In the genomic region with DNA sequence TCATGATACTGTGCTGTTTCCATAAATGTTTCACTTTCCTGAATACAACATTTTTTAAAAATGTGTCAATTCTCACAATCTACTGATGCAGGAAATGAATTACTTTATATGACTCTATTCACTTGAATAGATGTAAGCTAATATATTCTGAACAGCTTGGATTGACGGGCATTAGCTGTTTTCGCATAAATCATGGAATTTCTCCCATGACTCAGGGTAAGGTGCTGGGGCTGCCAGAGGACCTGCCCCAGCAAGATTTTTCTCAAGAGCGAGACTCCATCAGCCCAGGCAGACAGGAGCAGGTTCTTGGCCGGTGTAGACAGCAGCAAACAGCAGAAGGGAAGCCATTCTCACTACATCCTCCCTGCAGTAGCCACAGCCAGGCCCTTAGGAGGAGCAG, we compare ENCODE assay signal across 8 cellular contexts.
A peak's percentile ranks its signal among the peaks of the same experiment; 100 is the strongest.
DNase-seq lines count a peak whose midpoint lies in the region; ATAC-seq, FAIRE-seq and TF ChIP-seq lines count a peak whose summit lies in the region.
"Not testable (repeated sequence)": the region's sequence is repeated elsewhere in the genome, so short reads cannot be mapped to it uniquely, and the experiment has no call there.

No MANE protein-coding gene starts in this region.

- TF ChIP-seq CTCF in A673 (conservative IDR thresholded peaks at IDR 0.05; ENCODE audit: low read depth, low read length); GM23338 (conservative IDR thresholded peaks at IDR 0.05; ENCODE audit: low read depth in 2 of 2); RWPE2 (IDR thresholded peaks at IDR 0.05; ENCODE audit: poor library complexity, severe bottlenecking); bronchial epithelial cell (IDR thresholded peaks at IDR 0.05; ENCODE audit: insufficient read depth, low read length, severe bottlenecking); cardiac muscle cell (IDR thresholded peaks at IDR 0.05; ENCODE audit: low read depth, low read length): not testable (repeated sequence)

- not testable (repeated sequence) for H3K4me3 ChIP-seq in A673 (ENCODE audit: low read depth, low read length, poor library complexity, severe bottlenecking); GM23338; RWPE2 (ENCODE audit: severe bottlenecking); bronchial epithelial cell (ENCODE audit: low read depth, low read length); cardiac muscle cell

- not testable (repeated sequence) for H3K9me3 ChIP-seq in A673 (ENCODE audit: low read depth, low read length, poor library complexity, severe bottlenecking); RWPE2 (ENCODE audit: severe bottlenecking); cardiac muscle cell (ENCODE audit: low read depth)

- not testable (repeated sequence) for FAIRE-seq in bronchial epithelial cell (lab: Jason Lieb, UNC)

- intact Hi-C loops in A673 (cut with micrococcal nuclease; ENCODE audit: unreplicated experiment) = not testable (repeated sequence)

- H3F3A ChIP-seq in GM23338 (replicated peaks; ENCODE audit: low read depth) = not testable (repeated sequence)

- not testable (repeated sequence) for H3K27ac ChIP-seq in A673 (ENCODE audit: low read depth, low read length, poor library complexity, severe bottlenecking); GM23338 (ENCODE audit: low read depth)
- H3K27ac ChIP-seq in RWPE2 (ENCODE audit: poor library complexity, severe bottlenecking) (peak overlapping the region; percentile 25), cardiac muscle cell (peak overlapping the region; percentile 95)

- not testable (repeated sequence) for H3K9me3 Mint-ChIP-seq in GM23338

- peak; percentile 23 for DNase-seq in A673 (ENCODE audit: low spot score)
- not testable (repeated sequence) for DNase-seq in GM23338 (ENCODE audit: low spot score); RWPE2 (ENCODE audit: low spot score); cardiac muscle cell (ENCODE audit: low read depth in 1 of 2, low spot score in 1 of 2)
- DNase-seq in astrocyte of the hippocampus (ENCODE audit: low read depth, low spot score) = peak; percentile 16
- peak; percentile 69 for DNase-seq in bronchial epithelial cell (ENCODE audit: low read depth)
- peak; percentile 50 for DNase-seq in kidney tubule cell (ENCODE audit: low spot score)

- not testable (repeated sequence) for H3K79me2 ChIP-seq in GM23338 (replicated peaks; ENCODE audit: insufficient read depth)

- POLR2A ChIA-PET in A673 (lab: Charles Lee; ENCODE audit: low non-redundant PET) = not testable (repeated sequence)

- not testable (repeated sequence) for H2AFZ ChIP-seq in GM23338

- ATAC-seq in GM23338 = not testable (repeated sequence)
- ATAC-seq in RWPE2 (ENCODE audit: low read depth) = peak; percentile 71
- peak; percentile 58 for ATAC-seq in esophagus mucosa

- not testable (repeated sequence) for H3K36me3 ChIP-seq in A673 (ENCODE audit: insufficient read depth, low read length, poor library complexity, severe bottlenecking); GM23338 (ENCODE audit: insufficient read depth); RWPE2 (ENCODE audit: low read depth); bronchial epithelial cell (ENCODE audit: control insufficient read depth, insufficient read depth, low read length); cardiac muscle cell

- H4K20me1 ChIP-seq in GM23338 (replicated peaks; ENCODE audit: insufficient read depth) = not testable (repeated sequence)

- not testable (repeated sequence) for H3K4me2 ChIP-seq in GM23338

- not testable (repeated sequence) for BruUV-seq in A673 (replicated peaks; lab: Mats Ljungman, UMichigan)

- 0 out of 2 replicates have a peak overlapping the region, but pooled peaks have one; percentile 30 for H3K27ac Mint-ChIP-seq in GM23338

- not testable (repeated sequence) for H3K4me1 ChIP-seq in A673 (ENCODE audit: insufficient read depth, low read length, poor library complexity, severe bottlenecking); GM23338 (ENCODE audit: insufficient read depth); RWPE2 (ENCODE audit: insufficient read depth, poor library complexity, severe bottlenecking)
- peaks cover 30% of the 10 kb centered on the region for H3K4me1 ChIP-seq in cardiac muscle cell (ENCODE audit: low read depth)

- not testable (repeated sequence) for H3K36me3 Mint-ChIP-seq in GM23338 (ENCODE audit: low read depth)

- H3K9me2 ChIP-seq in GM23338 (ENCODE audit: insufficient read depth) = not testable (repeated sequence)

- H3K4me1 Mint-ChIP-seq in GM23338 = not testable (repeated sequence)

- not testable (repeated sequence) for H3K27me3 ChIP-seq in A673 (replicated peaks; ENCODE audit: insufficient read depth, low read depth, low read length, poor library complexity); GM23338 (ENCODE audit: insufficient read depth); RWPE2 (ENCODE audit: insufficient read depth, poor library complexity, severe bottlenecking); bronchial epithelial cell (ENCODE audit: control insufficient read depth, insufficient read depth, low read length); cardiac muscle cell

- H3K27me3 Mint-ChIP-seq in GM23338 (ENCODE audit: insufficient read depth, low read depth, poor library complexity) = not testable (repeated sequence)

- CTCF ChIA-PET in A673 (lab: Charles Lee) = not testable (repeated sequence)

- not testable (repeated sequence) for H3K4me3 Mint-ChIP-seq in GM23338
